In genomic region chr7:29469306-29469705, GRCh38 we compare ENCODE assay signal across 15 cellular contexts.
DNase-seq lines count a peak whose midpoint lies in the region; ATAC-seq, FAIRE-seq and TF ChIP-seq lines count a peak whose summit lies in the region.
"Had no signal": no experiment of that assay in that cellular context is flagged by ENCODE, and none has a peak within 500 bp of the region (broad histone marks: within the 10 kb centered on the region; RNA-seq: fewer than 3 reads in every experiment).

No MANE protein-coding gene starts in this region.

- H3K27ac ChIP-seq in heart right ventricle = peak overlapping the region in 2 of 10 donors; percentile 15 to 58
- H3K27ac ChIP-seq in hepatocyte = peak overlapping the region; percentile 67
- no peak overlapping the region for H3K27ac ChIP-seq in uterus
- H3K27ac ChIP-seq: BLaER1 treated with 17β-estradiol and CSF1 and Interleukin-3, amounts not matched to agents 10 nM and 100 nM had no signal

- no peaks in the 10 kb centered on the region for H3K9me2 ChIP-seq in hepatocyte (replicated peaks; ENCODE audit: insufficient read depth)

- 57 to 70% methylated on average over 3 of the region's 3 CpGs for WGBS in heart right ventricle, 2 donors
- 95% methylated on average over 3 of the region's 3 CpGs for WGBS in hepatocyte (ENCODE audit: low lambda C conversion rate, missing lambda C conversion rate)

- FAIRE-seq in bronchial epithelial cell (lab: Jason Lieb, UNC) = peak; percentile 64
- FAIRE-seq: H54, HepG2 had no signal

- no peak for TF ChIP-seq POLR2A in uterus (IDR thresholded peaks at IDR 0.05)

- ATAC-seq in heart right ventricle = peak in 6 of 8 donors; percentile 31 to 92 (median 68)
- no peak for ATAC-seq in left cardiac atrium
- ATAC-seq: CD8-positive, alpha-beta T cell; GM23338; HepG2 had no signal

- H3K4me2 ChIP-seq in hepatocyte = no peak overlapping the region
- H3K4me2 ChIP-seq: BLaER1 treated with 17β-estradiol and CSF1 and Interleukin-3, amounts not matched to agents 10 nM and 100 nM; GM23338 had no signal

- H3K4me1 ChIP-seq in heart right ventricle (peaks cover 0 to 31% (median 9%) of the 10 kb centered on the region in 9 donors), hepatocyte (ENCODE audit: insufficient read depth) (peaks cover 23% of the 10 kb centered on the region), uterus (no peaks in the 10 kb centered on the region)

- TF ChIP-seq CTCF in heart right ventricle (IDR thresholded peaks at IDR 0.05) (no peak), bronchial epithelial cell (IDR thresholded peaks at IDR 0.05; ENCODE audit: insufficient read depth, low read length, severe bottlenecking) (no peak), hepatocyte (IDR thresholded peaks at IDR 0.05; ENCODE audit: poor library complexity) (no peak), uterus (IDR thresholded peaks at IDR 0.05) (no peak)

- DNase-seq in heart right ventricle = no peak
- no peak for DNase-seq in left cardiac atrium
- no peak for DNase-seq in bronchial epithelial cell (ENCODE audit: low read depth)
- DNase-seq in hepatocyte (ENCODE audit: low spot score) = no peak
- DNase-seq in SIG-M5 (lab: John Stamatoyannopoulos, UW) = no peak
- no peak for DNase-seq in uterus
- DNase-seq: Calu3; CD8-positive, alpha-beta T cell; DMS79 treated with DMSO at 0.1 percent for 48 hours; GF-D8; HCEC 1CT had no signal

- H3K27me3 ChIP-seq in heart right ventricle = no peaks in the 10 kb centered on the region
- H3K27me3 ChIP-seq in bronchial epithelial cell (ENCODE audit: control insufficient read depth, insufficient read depth, low read length) = peaks cover 1% of the 10 kb centered on the region
- H3K27me3 ChIP-seq in hepatocyte = no peaks in the 10 kb centered on the region
- no peaks in the 10 kb centered on the region for H3K27me3 ChIP-seq in uterus
- H3K27me3 ChIP-seq: BLaER1 treated with 17β-estradiol and CSF1 and Interleukin-3, amounts not matched to agents 10 nM and 100 nM had no signal

- H3K9me3 ChIP-seq in heart right ventricle (no peaks in the 10 kb centered on the region), hepatocyte (ENCODE audit: low read depth) (no peaks in the 10 kb centered on the region), uterus (no peaks in the 10 kb centered on the region)
- H3K9me3 ChIP-seq: BLaER1 treated with 17β-estradiol and CSF1 and Interleukin-3, amounts not matched to agents 10 nM and 100 nM had no signal

- H3K36me3 ChIP-seq in heart right ventricle (no peaks in the 10 kb centered on the region), bronchial epithelial cell (ENCODE audit: control insufficient read depth, insufficient read depth, low read length) (no peaks in the 10 kb centered on the region), hepatocyte (replicated peaks; ENCODE audit: insufficient read depth, low read depth) (no peaks in the 10 kb centered on the region), uterus (no peaks in the 10 kb centered on the region)
- H3K36me3 ChIP-seq: BLaER1 treated with 17β-estradiol and CSF1 and Interleukin-3, amounts not matched to agents 10 nM and 100 nM had no signal

- no peak overlapping the region for H2AFZ ChIP-seq in hepatocyte
- H2AFZ ChIP-seq: GM23338 had no signal

- H3K4me3 ChIP-seq in heart right ventricle = no peak overlapping the region
- no peak overlapping the region for H3K4me3 ChIP-seq in bronchial epithelial cell (ENCODE audit: low read depth, low read length)
- no peak overlapping the region for H3K4me3 ChIP-seq in hepatocyte
- no peak overlapping the region for H3K4me3 ChIP-seq in uterus
- H3K4me3 ChIP-seq: BLaER1 treated with 17β-estradiol and CSF1 and Interleukin-3, amounts not matched to agents 10 nM and 100 nM; GM23338 had no signal

- no peaks in the 10 kb centered on the region for H4K20me1 ChIP-seq in hepatocyte (ENCODE audit: insufficient read depth, poor library complexity, severe bottlenecking)
- H4K20me1 ChIP-seq: BLaER1 treated with 17β-estradiol and CSF1 and Interleukin-3, amounts not matched to agents 10 nM and 100 nM had no signal

- intact Hi-C loops in heart right ventricle (cut with DNase I) = no loop called here
- intact Hi-C loops in left cardiac atrium (cut with DNase I) = no loop called here
- intact Hi-C loops in uterus (cut with DNase I; ENCODE audit: low total_unique reads) = no loop called here

- H3K79me2 ChIP-seq in hepatocyte = no peaks in the 10 kb centered on the region

Comparison
In these comparisons a context has a peak if more than half of its experiments do, and no peak if none do; other contexts are left out.
1. ATAC-seq: peak in heart right ventricle (6 of 8); none in left cardiac atrium (0 of 2).